Comparison of ENCODE assay signal across 16 cellular contexts in genomic region chr14:29144598-29144997, GRCh38.
DNase-seq lines count a peak whose midpoint lies in the region; ATAC-seq and TF ChIP-seq lines count a peak whose summit lies in the region.
"Had no signal": no experiment of that assay in that cellular context is flagged by ENCODE, and none has a peak within 500 bp of the region (broad histone marks: within the 10 kb centered on the region; RNA-seq: fewer than 3 reads in every experiment).

No MANE protein-coding gene starts in this region.

- 63% methylated on average over 2 of the region's 2 CpGs for WGBS in smooth muscle cell (ENCODE audit: low lambda C conversion rate)

- H2AFZ ChIP-seq in smooth muscle cell (ENCODE audit: low read depth) = no peak overlapping the region
- H2AFZ ChIP-seq: parathyroid adenoma had no signal

- H3K27me3 ChIP-seq in RWPE2 (ENCODE audit: insufficient read depth, poor library complexity, severe bottlenecking) (peaks cover 38% of the 10 kb centered on the region), smooth muscle cell (ENCODE audit: low read depth) (no peaks in the 10 kb centered on the region)
- H3K27me3 ChIP-seq: heart left ventricle, SJCRH30, thyroid gland had no signal

- H4K20me1 ChIP-seq in smooth muscle cell (ENCODE audit: low read depth) = no peaks in the 10 kb centered on the region

- no peaks in the 10 kb centered on the region for H3K4me1 ChIP-seq in RWPE2 (ENCODE audit: insufficient read depth, poor library complexity, severe bottlenecking)
- no peaks in the 10 kb centered on the region for H3K4me1 ChIP-seq in smooth muscle cell (ENCODE audit: low read depth)
- H3K4me1 ChIP-seq: heart left ventricle, parathyroid adenoma, SJCRH30, thyroid gland had no signal

- H3K27ac ChIP-seq in RWPE2 (ENCODE audit: poor library complexity, severe bottlenecking) (no peak overlapping the region), smooth muscle cell (ENCODE audit: low read depth) (no peak overlapping the region)
- H3K27ac ChIP-seq: heart left ventricle, parathyroid adenoma, SJCRH30, thyroid gland had no signal

- H3F3A ChIP-seq in smooth muscle cell (ENCODE audit: low read depth) = no peaks in the 10 kb centered on the region

- DNase-seq in GM04503 (ENCODE audit: low read depth) (peak; percentile 94), RWPE2 (ENCODE audit: low spot score) (no peak), fibroblast of mammary gland (ENCODE audit: low read depth) (peak; percentile 99), smooth muscle cell of the brain vasculature (ENCODE audit: low read depth, low spot score) (peak; percentile 39), cortex of kidney (lab: John Stamatoyannopoulos, UW) (no peak), superior temporal gyrus (ENCODE audit: extremely low spot score) (no peak), smooth muscle cell (lab: John Stamatoyannopoulos, UW; ENCODE audit: unreplicated experiment) (no peak)
- DNase-seq: activated CD4-positive, alpha-beta memory T cell treated with anti-CD3 and anti-CD28 coated beads for 36 hours; aorta; CD8-positive, alpha-beta T cell; effector memory CD8-positive, alpha-beta T cell; heart left ventricle; NK-92 treated with Interleukin-12 subunit alpha and Interleukin-12 subunit beta, amount 100 ng/mL, for 24 hours; SJCRH30; thyroid gland had no signal

- peak; percentile 62; the same call in 1 of the 3 replicates for ATAC-seq in RWPE2 (ENCODE audit: low read depth)
- ATAC-seq: CD8-positive, alpha-beta T cell; effector memory CD8-positive, alpha-beta T cell had no signal

- H3K9ac ChIP-seq in smooth muscle cell (ENCODE audit: low read depth) = no peak overlapping the region
- H3K9ac ChIP-seq: parathyroid adenoma had no signal

- no peaks in the 10 kb centered on the region for H3K9me3 ChIP-seq in RWPE2 (ENCODE audit: severe bottlenecking)
- H3K9me3 ChIP-seq in smooth muscle cell (replicated peaks; ENCODE audit: low read depth) = no peaks in the 10 kb centered on the region
- H3K9me3 ChIP-seq: heart left ventricle, SJCRH30, thyroid gland had no signal

- H3K4me2 ChIP-seq in smooth muscle cell = no peak overlapping the region

- H3K79me2 ChIP-seq in smooth muscle cell (ENCODE audit: low read depth) = no peaks in the 10 kb centered on the region
- H3K79me2 ChIP-seq: parathyroid adenoma had no signal

- H3K36me3 ChIP-seq in RWPE2 (ENCODE audit: low read depth) (no peaks in the 10 kb centered on the region), smooth muscle cell (ENCODE audit: low read depth) (no peaks in the 10 kb centered on the region)
- H3K36me3 ChIP-seq: heart left ventricle, SJCRH30, thyroid gland had no signal

- H3K4me3 ChIP-seq in RWPE2 (ENCODE audit: severe bottlenecking) = no peak overlapping the region
- H3K4me3 ChIP-seq in fibroblast of mammary gland (ENCODE audit: control insufficient read depth, low read depth, low read length) = no peak overlapping the region
- H3K4me3 ChIP-seq in smooth muscle cell = no peak overlapping the region
- H3K4me3 ChIP-seq: heart left ventricle, SJCRH30, thyroid gland had no signal

- no peak for TF ChIP-seq CTCF in RWPE2 (IDR thresholded peaks at IDR 0.05; ENCODE audit: poor library complexity, severe bottlenecking)
- no peak for TF ChIP-seq CTCF in fibroblast of mammary gland (conservative IDR thresholded peaks at IDR 0.05; ENCODE audit: control insufficient read depth, insufficient read depth, low read depth, low read length)
- no peak for TF ChIP-seq CTCF in smooth muscle cell (IDR thresholded peaks at IDR 0.05; ENCODE audit: borderline replicate concordance, insufficient read depth, poor library complexity, severe bottlenecking)

Comparison
In these comparisons a context has a peak if more than half of its experiments do, and no peak if none do; other contexts are left out.
1. DNase-seq: peak in GM04503 (single experiment), fibroblast of mammary gland (single experiment) and smooth muscle cell of the brain vasculature (single experiment); none in RWPE2 (single experiment), cortex of kidney (single experiment), superior temporal gyrus (single experiment) and smooth muscle cell (single experiment).